In genomic region chr5:40041452-40041851, GRCh38 we compare ENCODE assay signal across 8 cellular contexts.
"Had no signal": no experiment of that assay in that cellular context is flagged by ENCODE, and none has a peak within 500 bp of the region (broad histone marks: within the 10 kb centered on the region; RNA-seq: fewer than 3 reads in every experiment).

No MANE protein-coding gene starts in this region.

- H3K27ac ChIP-seq: spleen had no signal

- DNase-seq: activated B cell treated with CpG ODN at 0.5 μM for 24 hours; activated CD4-positive, alpha-beta T cell treated with anti-CD3 and anti-CD28 coated beads, Interleukin-2, amount 10 ng/mL, durations not matched to agents 24 days and 14 days; activated naive CD4-positive, alpha-beta T cell treated with Interleukin-2 at 50 U/mL for 16 hours; nucleus accumbens; right cardiac atrium; spleen; stimulated activated CD4-positive, alpha-beta T cell treated with anti-CD3 and anti-CD28 coated beads, Interleukin-1b, Interleukin-23, amount 100 ng/mL, for 48 hours; trophoblast cell had no signal

- H3K27me3 ChIP-seq: spleen had no signal

- H3K36me3 ChIP-seq: spleen had no signal

- H3K9me3 ChIP-seq: spleen had no signal

- H3K4me3 ChIP-seq: spleen had no signal
